1 cellular context compared by ENCODE assay signal in the genomic region with DNA sequence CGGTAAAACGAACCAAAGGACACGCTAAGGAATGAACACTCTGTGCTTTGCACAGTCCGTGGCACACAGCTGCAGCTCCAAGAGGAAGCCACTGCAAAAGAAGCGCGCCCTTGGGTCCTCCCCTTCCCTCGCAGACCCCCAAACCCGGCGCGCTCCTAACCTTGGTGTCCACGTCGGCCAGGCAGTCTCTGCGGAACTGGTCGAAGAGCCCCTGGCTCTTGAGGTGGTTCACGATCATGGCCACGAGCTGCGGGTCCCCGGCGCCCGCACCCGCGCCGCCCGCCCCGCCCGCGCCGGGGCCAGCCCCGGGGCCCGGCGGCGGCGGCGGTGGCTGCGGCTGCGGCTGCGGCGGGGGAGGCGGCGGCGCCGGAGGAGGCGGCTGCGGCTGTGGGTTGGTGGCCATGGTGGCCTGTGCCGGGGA.
TF ChIP-seq lines count a peak whose summit lies in the region.

No MANE protein-coding gene starts in this region.

TF ChIP-seq in IMR-90, 13 proteins besides CTCF, POLR2A, EP300 and RAD21:
- TF ChIP-seq CHD1 (IDR thresholded peaks at IDR 0.05; ENCODE audit: low read depth, low read length): no peak
- TF ChIP-seq SMC3 (IDR thresholded peaks at IDR 0.05; ENCODE audit: low read depth, low read length): no peak
- TF ChIP-seq MXI1 (IDR thresholded peaks at IDR 0.05; ENCODE audit: borderline replicate concordance, low read depth, low read length): no peak
- TF ChIP-seq CEBPB (IDR thresholded peaks at IDR 0.05; ENCODE audit: low read depth, low read length): no peak
- TF ChIP-seq, protein P1, sequence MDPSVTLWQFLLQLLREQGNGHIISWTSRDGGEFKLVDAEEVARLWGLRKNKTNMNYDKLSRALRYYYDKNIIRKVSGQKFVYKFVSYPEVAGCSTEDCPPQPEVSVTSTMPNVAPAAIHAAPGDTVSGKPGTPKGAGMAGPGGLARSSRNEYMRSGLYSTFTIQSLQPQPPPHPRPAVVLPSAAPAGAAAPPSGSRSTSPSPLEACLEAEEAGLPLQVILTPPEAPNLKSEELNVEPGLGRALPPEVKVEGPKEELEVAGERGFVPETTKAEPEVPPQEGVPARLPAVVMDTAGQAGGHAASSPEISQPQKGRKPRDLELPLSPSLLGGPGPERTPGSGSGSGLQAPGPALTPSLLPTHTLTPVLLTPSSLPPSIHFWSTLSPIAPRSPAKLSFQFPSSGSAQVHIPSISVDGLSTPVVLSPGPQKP (IDR thresholded peaks at IDR 0.05; ENCODE audit: borderline replicate concordance, low read depth, low read length): no peak
- TF ChIP-seq MAZ (IDR thresholded peaks at IDR 0.05; ENCODE audit: borderline replicate concordance, low read depth, low read length): no peak
- TF ChIP-seq BHLHE40 (IDR thresholded peaks at IDR 0.05; ENCODE audit: low read depth, low read length): no peak
- no peak for TF ChIP-seq RCOR1 (IDR thresholded peaks at IDR 0.05; ENCODE audit: insufficient replicate concordance, low read length)
- no peak for TF ChIP-seq RFX5 (IDR thresholded peaks at IDR 0.05; ENCODE audit: low read depth, low read length)
- TF ChIP-seq MAFK (IDR thresholded peaks at IDR 0.05; ENCODE audit: low read depth, low read length): no peak
- TF ChIP-seq NFE2L2 (IDR thresholded peaks at IDR 0.05; ENCODE audit: low read depth, low read length): no peak
- no peak for TF ChIP-seq FOS (IDR thresholded peaks at IDR 0.05; ENCODE audit: low read depth, low read length)
- TF ChIP-seq, protein P2, sequence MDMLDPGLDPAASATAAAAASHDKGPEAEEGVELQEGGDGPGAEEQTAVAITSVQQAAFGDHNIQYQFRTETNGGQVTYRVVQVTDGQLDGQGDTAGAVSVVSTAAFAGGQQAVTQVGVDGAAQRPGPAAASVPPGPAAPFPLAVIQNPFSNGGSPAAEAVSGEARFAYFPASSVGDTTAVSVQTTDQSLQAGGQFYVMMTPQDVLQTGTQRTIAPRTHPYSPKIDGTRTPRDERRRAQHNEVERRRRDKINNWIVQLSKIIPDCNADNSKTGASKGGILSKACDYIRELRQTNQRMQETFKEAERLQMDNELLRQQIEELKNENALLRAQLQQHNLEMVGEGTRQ (IDR thresholded peaks at IDR 0.05; ENCODE audit: low read depth, low read length): no peak
